ENCODE assay signal across 12 cellular contexts in genomic region chr10:51244739-51245138, GRCh38.
DNase-seq lines count a peak whose midpoint lies in the region; ATAC-seq, FAIRE-seq and TF ChIP-seq lines count a peak whose summit lies in the region.
"Had no signal": no experiment of that assay in that cellular context is flagged by ENCODE, and none has a peak within 500 bp of the region (broad histone marks: within the 10 kb centered on the region; RNA-seq: fewer than 3 reads in every experiment).

No MANE protein-coding gene starts in this region.

- peak overlapping the region; percentile 56 for H3K27ac ChIP-seq in astrocyte (ENCODE audit: low read depth, low read length)
- peak overlapping the region; percentile 38 to 69 for H3K27ac ChIP-seq in right atrium auricular region

- FAIRE-seq in astrocyte (lab: Jason Lieb, UNC) (peak; percentile 81), frontal cortex (lab: Jason Lieb, UNC) (no peak)

- DNase-seq in GM03348 (ENCODE audit: low spot score) (peak; percentile 56), astrocyte (ENCODE audit: low read depth) (peak; percentile 92), right atrium auricular region (ENCODE audit: low spot score) (no peak), progenitor cell of endocrine pancreas (ENCODE audit: low spot score, unreplicated experiment) (no peak), AML-193 (lab: John Stamatoyannopoulos, UW) (no peak), NCI-H187 (lab: John Stamatoyannopoulos, UW) (no peak), frontal cortex (ENCODE audit: low spot score in 2 of 2) (no peak)
- DNase-seq: activated CD8-positive, alpha-beta memory T cell treated with anti-CD3 and anti-CD28 coated beads, Interleukin-2, amount 50 U/mL, for 4 hours; effector memory CD8-positive, alpha-beta T cell; SIG-M5 had no signal

- H3K36me3 Mint-ChIP-seq in astrocyte (ENCODE audit: low read depth, unreplicated experiment) = no peaks in the 10 kb centered on the region
- no peaks in the 10 kb centered on the region for H3K36me3 Mint-ChIP-seq in progenitor cell of endocrine pancreas (ENCODE audit: insufficient read depth)
- H3K36me3 Mint-ChIP-seq: stimulated activated memory B cell treated with anti-CD40 and anti-IgM and Interleukin-4, amounts not matched to agents 10 μg/mL and 1 μg/mL and 100 μg/mL, for 72 hours had no signal

- H3K4me3 ChIP-seq in astrocyte (ENCODE audit: insufficient read depth, low read depth, low read length) (no peak overlapping the region), right atrium auricular region (peak overlapping the region in 1 of 2 donors; percentile 13)

- H3K27me3 Mint-ChIP-seq in astrocyte (ENCODE audit: low read depth, unreplicated experiment) = no peaks in the 10 kb centered on the region
- H3K27me3 Mint-ChIP-seq in progenitor cell of endocrine pancreas = no peaks in the 10 kb centered on the region
- H3K27me3 Mint-ChIP-seq: effector memory CD8-positive, alpha-beta T cell; stimulated activated memory B cell treated with anti-CD40 and anti-IgM and Interleukin-4, amounts not matched to agents 10 μg/mL and 1 μg/mL and 100 μg/mL, for 72 hours had no signal

- H2AFZ ChIP-seq in astrocyte (ENCODE audit: low read depth, low read length) = no peak overlapping the region

- no peak for TF ChIP-seq CTCF in astrocyte (IDR thresholded peaks at IDR 0.05; ENCODE audit: insufficient read depth, low read depth, low read length)
- TF ChIP-seq CTCF in right atrium auricular region (IDR thresholded peaks at IDR 0.05) = no peak
- TF ChIP-seq CTCF in progenitor cell of endocrine pancreas (IDR thresholded peaks at IDR 0.05; ENCODE audit: unreplicated experiment) = no peak

- H3K36me3 ChIP-seq in astrocyte (ENCODE audit: insufficient read depth, low read length) (no peaks in the 10 kb centered on the region), right atrium auricular region (no peaks in the 10 kb centered on the region)

- H3K9me3 ChIP-seq in astrocyte (ENCODE audit: insufficient read depth, low read depth, low read length) (no peaks in the 10 kb centered on the region), right atrium auricular region (no peaks in the 10 kb centered on the region)

- H3K9ac ChIP-seq in astrocyte (ENCODE audit: low read length) = peak overlapping the region; percentile 10

- H4K20me1 ChIP-seq in astrocyte (ENCODE audit: insufficient read depth, low read length) = no peaks in the 10 kb centered on the region

- H3K27me3 ChIP-seq in astrocyte (ENCODE audit: insufficient read depth, low read length) = no peaks in the 10 kb centered on the region
- no peaks in the 10 kb centered on the region for H3K27me3 ChIP-seq in right atrium auricular region

- H3K4me1 Mint-ChIP-seq in astrocyte (ENCODE audit: low read depth, unreplicated experiment) (peaks cover 12% of the 10 kb centered on the region), progenitor cell of endocrine pancreas (ENCODE audit: low read depth) (peaks cover 2% of the 10 kb centered on the region)
- H3K4me1 Mint-ChIP-seq: stimulated activated memory B cell treated with anti-CD40 and anti-IgM and Interleukin-4, amounts not matched to agents 10 μg/mL and 1 μg/mL and 100 μg/mL, for 72 hours had no signal

- peak overlapping the region; percentile 48 for H3K4me2 ChIP-seq in astrocyte (ENCODE audit: low read length)

- peaks cover 6% of the 10 kb centered on the region for H3K4me1 ChIP-seq in astrocyte (ENCODE audit: insufficient read depth, low read length)
- peaks cover 0 to 51% of the 10 kb centered on the region in 2 donors for H3K4me1 ChIP-seq in right atrium auricular region

- no peaks in the 10 kb centered on the region for H3K9me3 Mint-ChIP-seq in astrocyte (ENCODE audit: unreplicated experiment)
- no peaks in the 10 kb centered on the region for H3K9me3 Mint-ChIP-seq in progenitor cell of endocrine pancreas (ENCODE audit: low read depth)
- H3K9me3 Mint-ChIP-seq: effector memory CD8-positive, alpha-beta T cell; stimulated activated memory B cell treated with anti-CD40 and anti-IgM and Interleukin-4, amounts not matched to agents 10 μg/mL and 1 μg/mL and 100 μg/mL, for 72 hours had no signal

- H3K4me3 Mint-ChIP-seq in astrocyte (ENCODE audit: unreplicated experiment) (no peak overlapping the region), progenitor cell of endocrine pancreas (ENCODE audit: low read depth) (no peak overlapping the region)
- H3K4me3 Mint-ChIP-seq: effector memory CD8-positive, alpha-beta T cell; stimulated activated memory B cell treated with anti-CD40 and anti-IgM and Interleukin-4, amounts not matched to agents 10 μg/mL and 1 μg/mL and 100 μg/mL, for 72 hours had no signal

- no peaks in the 10 kb centered on the region for H3K79me2 ChIP-seq in astrocyte (ENCODE audit: insufficient read depth, low read length)

- ATAC-seq in HG02588 (IDR thresholded peaks at IDR 0.05; ENCODE audit: unreplicated experiment) = no peak
- ATAC-seq: effector memory CD8-positive, alpha-beta T cell; stimulated activated memory B cell treated with anti-CD40 and anti-IgM and Interleukin-4, amounts not matched to agents 10 μg/mL and 1 μg/mL and 100 μg/mL, for 72 hours had no signal

- no peak overlapping the region for H3K27ac Mint-ChIP-seq in astrocyte (ENCODE audit: unreplicated experiment)
- peak overlapping the region; percentile 30 for H3K27ac Mint-ChIP-seq in progenitor cell of endocrine pancreas
- H3K27ac Mint-ChIP-seq: effector memory CD8-positive, alpha-beta T cell; stimulated activated memory B cell treated with anti-CD40 and anti-IgM and Interleukin-4, amounts not matched to agents 10 μg/mL and 1 μg/mL and 100 μg/mL, for 72 hours had no signal

Comparison
In these comparisons a context has a peak if more than half of its experiments do, and no peak if none do; other contexts are left out.
1. DNase-seq: peak in GM03348 (single experiment) and astrocyte (single experiment); none in right atrium auricular region (single experiment), progenitor cell of endocrine pancreas (single experiment), AML-193 (0 of 2), NCI-H187 (0 of 2) and frontal cortex (0 of 2).